In the genomic region with DNA sequence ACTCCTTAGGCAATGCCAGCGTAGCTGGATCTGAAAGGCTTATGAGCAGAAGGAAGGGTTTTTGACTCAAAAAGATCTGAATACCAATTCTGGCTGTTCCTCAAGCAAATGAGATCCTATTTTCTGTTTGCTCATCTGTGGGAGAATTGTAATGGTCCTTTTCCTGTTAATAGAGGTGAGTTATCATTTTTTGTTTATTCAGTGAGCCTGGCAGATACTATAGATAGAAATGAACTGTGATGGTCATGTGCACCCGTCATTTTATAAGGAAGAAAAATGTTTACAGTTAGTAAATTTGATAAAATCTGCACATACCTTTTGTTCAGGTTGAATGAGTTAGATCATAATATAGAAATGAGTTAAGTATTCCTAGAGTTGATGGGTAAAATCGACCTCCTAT, we compare ENCODE assay signal across 8 cellular contexts.
"Had no signal": no experiment of that assay in that cellular context is flagged by ENCODE, and none has a peak within 500 bp of the region (broad histone marks: within the 10 kb centered on the region; RNA-seq: fewer than 3 reads in every experiment).

No MANE protein-coding gene starts in this region.

- H3K4me2 ChIP-seq: GM23338 had no signal

- FAIRE-seq: H1, H54, HepG2 had no signal

- H2AFZ ChIP-seq: GM23338 had no signal

- ATAC-seq: GM23338, HepG2 had no signal

- DNase-seq: H9, HCEC 1CT, KBM-7 had no signal

- H3K27ac ChIP-seq: HL-60 had no signal

- H3K4me3 ChIP-seq: GM23338 had no signal
